23 cellular contexts compared by ENCODE assay signal in the genomic region with DNA sequence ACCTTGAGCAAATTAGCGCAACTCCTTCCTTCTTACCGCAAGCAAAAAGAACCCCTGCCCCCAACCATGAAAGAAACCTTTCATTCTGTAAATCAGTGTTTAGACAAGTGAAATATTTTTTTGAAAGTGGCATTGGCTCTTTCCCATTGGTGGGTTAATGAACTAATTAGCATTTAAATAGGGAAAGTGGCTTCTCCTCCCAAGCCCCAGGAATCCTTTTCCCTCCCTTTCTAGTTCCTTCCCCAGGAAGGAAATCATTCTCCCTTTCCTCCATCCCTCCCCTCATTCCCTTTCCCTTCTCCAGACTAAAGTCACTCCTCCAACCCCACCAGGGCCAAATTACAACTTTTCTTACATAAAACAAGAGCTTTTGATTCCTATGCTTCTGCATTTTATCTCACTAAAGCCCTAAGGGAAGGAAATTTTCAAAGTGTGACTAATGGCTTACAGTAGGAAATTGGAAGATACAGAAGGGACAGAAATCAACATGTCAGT. TPM values are rescaled to one million over a fixed set of nuclear protein-coding genes. Genes with fewer than 3 reads are reported as not detected.
DNase-seq lines count a peak whose midpoint lies in the region; ATAC-seq and TF ChIP-seq lines count a peak whose summit lies in the region.
"Had no signal": no experiment of that assay in that cellular context is flagged by ENCODE, and none has a peak within 500 bp of the region (broad histone marks: within the 10 kb centered on the region; RNA-seq: fewer than 3 reads in every experiment).

No MANE protein-coding gene starts in this region.

- H3K27me3 ChIP-seq in NT2/D1 (ENCODE audit: insufficient read depth, insufficient read length) (no peaks in the 10 kb centered on the region), BE2C (no peaks in the 10 kb centered on the region)
- H3K27me3 ChIP-seq: SJSA1 had no signal

- no peak overlapping the region for H3K9ac ChIP-seq in NT2/D1 (ENCODE audit: insufficient read length, low read depth)

- H3K36me3 ChIP-seq in NT2/D1 (ENCODE audit: insufficient read depth, insufficient read length, low read length): no peaks in the 10 kb centered on the region
- no peaks in the 10 kb centered on the region for H3K36me3 ChIP-seq in BE2C
- H3K36me3 ChIP-seq: left ventricle myocardium inferior, SJSA1 had no signal

- H3K9me3 Mint-ChIP-seq in nephron (no peaks in the 10 kb centered on the region), endothelial cell (ENCODE audit: unreplicated experiment) (no peaks in the 10 kb centered on the region)
- H3K9me3 Mint-ChIP-seq: central memory CD8-positive, alpha-beta T cell had no signal

- peaks cover 6% of the 10 kb centered on the region for H3K4me1 Mint-ChIP-seq in nephron
- peaks cover 15% of the 10 kb centered on the region for H3K4me1 Mint-ChIP-seq in endothelial cell (ENCODE audit: unreplicated experiment)
- H3K4me1 Mint-ChIP-seq: CD4-positive, CD25-positive, alpha-beta regulatory T cell; central memory CD8-positive, alpha-beta T cell had no signal

- H3K4me1 ChIP-seq in NT2/D1 (ENCODE audit: insufficient read depth, insufficient read length) (no peaks in the 10 kb centered on the region), BE2C (no peaks in the 10 kb centered on the region)
- H3K4me1 ChIP-seq: left ventricle myocardium inferior had no signal

- no peak for ATAC-seq in GM21529 (IDR thresholded peaks at IDR 0.05; ENCODE audit: unreplicated experiment)
- ATAC-seq: activated CD4-positive, CD25-positive, alpha-beta regulatory T cell treated with anti-CD3 and anti-CD28 coated beads, Interleukin-2, amount 50 U/mL, for 24 hours; sciatic nerve had no signal

- H3K36me3 Mint-ChIP-seq in nephron (ENCODE audit: low read depth) (peaks cover 4% of the 10 kb centered on the region), endothelial cell (ENCODE audit: low read depth, unreplicated experiment) (no peaks in the 10 kb centered on the region)
- H3K36me3 Mint-ChIP-seq: CD4-positive, CD25-positive, alpha-beta regulatory T cell had no signal

- H3K9me3 ChIP-seq in NT2/D1 (ENCODE audit: insufficient read depth, low read length): no peaks in the 10 kb centered on the region
- no peaks in the 10 kb centered on the region for H3K9me3 ChIP-seq in BE2C
- H3K9me3 ChIP-seq: left ventricle myocardium inferior, SJSA1 had no signal

- TF ChIP-seq CTCF in epithelial cell of esophagus (IDR thresholded peaks at IDR 0.05; ENCODE audit: insufficient read depth, low read depth, low read length, missing control alignments) (no peak), nephron (IDR thresholded peaks at IDR 0.05; ENCODE audit: unreplicated experiment in 3 of 3) (no peak), BE2C (IDR thresholded peaks at IDR 0.05; ENCODE audit: low read depth, low read length) (no peak), endothelial cell (IDR thresholded peaks at IDR 0.05; ENCODE audit: unreplicated experiment) (no peak)

- DNase-seq in ELR (ENCODE audit: low read depth) (peak; percentile 53), NT2/D1 (ENCODE audit: low read depth, low spot score) (peak; percentile 22), epithelial cell of esophagus (ENCODE audit: low read depth) (peak; percentile 58), BE2C (no peak), cerebellum (ENCODE audit: low spot score) (no peak), endothelial cell (ENCODE audit: low spot score) (no peak)
- DNase-seq: activated effector memory CD4-positive, alpha-beta T cell treated with Interleukin-2 at 50 U/mL for 16 hours; CD4-positive, CD25-positive, alpha-beta regulatory T cell; DMS153; left ventricle myocardium inferior; NCI-H1417 treated with DMSO at 0.1 percent for 48 hours; stimulated activated naive CD4-positive, alpha-beta T cell treated with Interleukin-2 at 50 U/mL for 16 hours; T-helper 9 cell; trophoblast cell had no signal

- H3K4me3 Mint-ChIP-seq in nephron (no peak overlapping the region), endothelial cell (ENCODE audit: unreplicated experiment) (no peak overlapping the region)
- H3K4me3 Mint-ChIP-seq: CD4-positive, CD25-positive, alpha-beta regulatory T cell; central memory CD8-positive, alpha-beta T cell had no signal

- H3K27me3 Mint-ChIP-seq in nephron (ENCODE audit: low read depth) (no peaks in the 10 kb centered on the region), endothelial cell (ENCODE audit: unreplicated experiment) (peaks cover 3% of the 10 kb centered on the region)

- H3K27ac Mint-ChIP-seq in nephron: peak overlapping the region; percentile 34 to 83 (median 38)
- H3K27ac Mint-ChIP-seq in endothelial cell (ENCODE audit: unreplicated experiment): no peak overlapping the region
- H3K27ac Mint-ChIP-seq: CD4-positive, CD25-positive, alpha-beta regulatory T cell had no signal

- H3K4me3 ChIP-seq in NT2/D1 (ENCODE audit: insufficient read length, low read depth) (no peak overlapping the region), epithelial cell of esophagus (ENCODE audit: low read length) (no peak overlapping the region), BE2C (ENCODE audit: low read depth, low read length) (no peak overlapping the region)
- H3K4me3 ChIP-seq: left ventricle myocardium inferior, SJSA1 had no signal

RNA-seq across cellular contexts. Expression of gene TYMS, which starts 22.9 kb away (rescaled TPM):
- 14.8 TPM for polyA plus RNA-seq in BE2C (2012; ENCODE audit: insufficient read depth, insufficient read length, low read depth)
- total RNA-seq in cerebellum (16.2 TPM), endothelial cell (ENCODE audit: unreplicated experiment) (61.7 TPM)

RNA-seq across cellular contexts. Expression of gene CLUL1, which starts 37.8 kb away (rescaled TPM):
- not detected for polyA plus RNA-seq in BE2C (2012; ENCODE audit: insufficient read depth, insufficient read length, low read depth)
- total RNA-seq in cerebellum: 21.1 TPM
- 3.8 TPM for total RNA-seq in endothelial cell (ENCODE audit: unreplicated experiment)
- total RNA-seq: CD4-positive, CD25-positive, alpha-beta regulatory T cell; fibroblast of villous mesenchyme; left ventricle myocardium inferior; LHCN-M2; sciatic nerve had no signal
- polyA plus RNA-seq: CD4-positive, CD25-positive, alpha-beta regulatory T cell had no signal

RNA-seq across cellular contexts. Expression of gene CETN1, which starts 54.4 kb away (rescaled TPM):
- not detected for polyA plus RNA-seq in BE2C (2012; ENCODE audit: insufficient read depth, insufficient read length, low read depth)
- not detected for total RNA-seq in cerebellum
- total RNA-seq in endothelial cell (ENCODE audit: unreplicated experiment): not detected
- total RNA-seq: CD4-positive, CD25-positive, alpha-beta regulatory T cell; fibroblast of villous mesenchyme; left ventricle myocardium inferior; LHCN-M2; osteoblast; sciatic nerve; SJSA1 had no signal
- polyA plus RNA-seq: CD4-positive, CD25-positive, alpha-beta regulatory T cell had no signal

Comparison
In these comparisons a context has a peak if more than half of its experiments do, and no peak if none do; other contexts are left out.
1. DNase-seq: peak in ELR (single experiment), NT2/D1 (single experiment) and epithelial cell of esophagus (single experiment); none in BE2C (single experiment), cerebellum (single experiment) and endothelial cell (single experiment).